Comparison of ENCODE assay signal across 24 cellular contexts in genomic region chr3:169278667-169279066, GRCh38.
"Had no signal": no experiment of that assay in that cellular context is flagged by ENCODE, and none has a peak within 500 bp of the region (broad histone marks: within the 10 kb centered on the region; RNA-seq: fewer than 3 reads in every experiment).

No MANE protein-coding gene starts in this region.

- ATAC-seq: activated T-helper 17 cell treated with anti-CD3 and anti-CD28 coated beads, Interleukin-2, amount 50 U/mL, for 72 hours; naive thymus-derived CD4-positive, alpha-beta T cell; sciatic nerve had no signal

- H3K4me2 ChIP-seq: neural progenitor cell had no signal

- H3K4me3 ChIP-seq: colonic mucosa, neural progenitor cell, ovary, transverse colon, vagina had no signal

- H3K9ac ChIP-seq: neural progenitor cell had no signal

- H3K27me3 Mint-ChIP-seq: activated B cell treated with CpG ODN at 0.5 μM for 24 hours; activated CD4-positive, alpha-beta memory T cell treated with anti-CD3 and anti-CD28 coated beads, Interleukin-2, amount 10 ng/mL, durations not matched to agents 7 days and 5 days; activated naive CD8-positive, alpha-beta T cell treated with anti-CD3 and anti-CD28 coated beads for 36 hours; central memory CD8-positive, alpha-beta T cell had no signal

- H3K36me3 ChIP-seq: brain microvascular endothelial cell, colonic mucosa, neural progenitor cell, ovary, transverse colon, vagina had no signal

- H3K9me3 Mint-ChIP-seq: activated B cell treated with CpG ODN at 0.5 μM for 24 hours; activated CD4-positive, alpha-beta memory T cell treated with anti-CD3 and anti-CD28 coated beads, Interleukin-2, amount 10 ng/mL, durations not matched to agents 7 days and 5 days; activated naive CD8-positive, alpha-beta T cell treated with anti-CD3 and anti-CD28 coated beads for 36 hours; activated T-helper 17 cell treated with anti-CD3 and anti-CD28 coated beads, Interleukin-2, amount 50 U/mL, for 72 hours; neural progenitor cell had no signal

- DNase-seq: activated B cell treated with CpG ODN at 0.5 μM for 24 hours; activated CD4-positive, alpha-beta memory T cell treated with anti-CD3 and anti-CD28 coated beads, Interleukin-2, amount 10 ng/mL, durations not matched to agents 7 days and 5 days; activated CD4-positive, alpha-beta T cell treated with anti-CD3 and anti-CD28 coated beads for 48 hours; activated naive CD4-positive, alpha-beta T cell; activated naive CD8-positive, alpha-beta T cell treated with anti-CD3 and anti-CD28 coated beads for 36 hours; activated T-cell treated with anti-CD3 and anti-CD28 coated beads, Interleukin-2, amount 50 U/mL, for 1 hour; amniotic stem cell; brain microvascular endothelial cell; colonic mucosa; foreskin melanocyte; head of caudate nucleus; mesendoderm; naive thymus-derived CD4-positive, alpha-beta T cell; ovary; stimulated activated CD8-positive, alpha-beta memory T cell treated with anti-CD3 and anti-CD28 coated beads, Interleukin-4, amount 100 ng/mL, for 48 hours; stimulated activated naive CD4-positive, alpha-beta T cell; transverse colon had no signal

- FAIRE-seq: keratinocyte, TTC549 had no signal

- H2AFZ ChIP-seq: neural progenitor cell had no signal

- H3K36me3 Mint-ChIP-seq: activated naive CD8-positive, alpha-beta T cell treated with anti-CD3 and anti-CD28 coated beads for 36 hours; naive thymus-derived CD4-positive, alpha-beta T cell had no signal

- H3K27ac Mint-ChIP-seq: activated B cell treated with CpG ODN at 0.5 μM for 24 hours; activated CD4-positive, alpha-beta memory T cell treated with anti-CD3 and anti-CD28 coated beads, Interleukin-2, amount 10 ng/mL, durations not matched to agents 7 days and 5 days; activated naive CD8-positive, alpha-beta T cell treated with anti-CD3 and anti-CD28 coated beads for 36 hours; activated T-helper 17 cell treated with anti-CD3 and anti-CD28 coated beads, Interleukin-2, amount 50 U/mL, for 72 hours; naive thymus-derived CD4-positive, alpha-beta T cell; neural progenitor cell had no signal

- H3K27ac ChIP-seq: brain microvascular endothelial cell, colonic mucosa, neural progenitor cell, ovary, transverse colon, vagina had no signal

- H3K4me1 Mint-ChIP-seq: activated B cell treated with CpG ODN at 0.5 μM for 24 hours; activated CD4-positive, alpha-beta memory T cell treated with anti-CD3 and anti-CD28 coated beads, Interleukin-2, amount 10 ng/mL, durations not matched to agents 7 days and 5 days; activated naive CD8-positive, alpha-beta T cell treated with anti-CD3 and anti-CD28 coated beads for 36 hours; activated T-helper 17 cell treated with anti-CD3 and anti-CD28 coated beads, Interleukin-2, amount 50 U/mL, for 72 hours; central memory CD8-positive, alpha-beta T cell; naive thymus-derived CD4-positive, alpha-beta T cell; neural progenitor cell had no signal

- H3K4me3 Mint-ChIP-seq: activated B cell treated with CpG ODN at 0.5 μM for 24 hours; activated CD4-positive, alpha-beta memory T cell treated with anti-CD3 and anti-CD28 coated beads, Interleukin-2, amount 10 ng/mL, durations not matched to agents 7 days and 5 days; activated naive CD8-positive, alpha-beta T cell treated with anti-CD3 and anti-CD28 coated beads for 36 hours; activated T-helper 17 cell treated with anti-CD3 and anti-CD28 coated beads, Interleukin-2, amount 50 U/mL, for 72 hours; central memory CD8-positive, alpha-beta T cell; naive thymus-derived CD4-positive, alpha-beta T cell; neural progenitor cell had no signal

- H3K9me3 ChIP-seq: colonic mucosa, ovary, transverse colon, vagina had no signal

- H3K4me1 ChIP-seq: colonic mucosa, vagina had no signal

- H3K27me3 ChIP-seq: brain microvascular endothelial cell, colonic mucosa, neural progenitor cell, ovary, transverse colon, vagina had no signal
